27 cellular contexts compared by ENCODE assay signal in the genomic region with DNA sequence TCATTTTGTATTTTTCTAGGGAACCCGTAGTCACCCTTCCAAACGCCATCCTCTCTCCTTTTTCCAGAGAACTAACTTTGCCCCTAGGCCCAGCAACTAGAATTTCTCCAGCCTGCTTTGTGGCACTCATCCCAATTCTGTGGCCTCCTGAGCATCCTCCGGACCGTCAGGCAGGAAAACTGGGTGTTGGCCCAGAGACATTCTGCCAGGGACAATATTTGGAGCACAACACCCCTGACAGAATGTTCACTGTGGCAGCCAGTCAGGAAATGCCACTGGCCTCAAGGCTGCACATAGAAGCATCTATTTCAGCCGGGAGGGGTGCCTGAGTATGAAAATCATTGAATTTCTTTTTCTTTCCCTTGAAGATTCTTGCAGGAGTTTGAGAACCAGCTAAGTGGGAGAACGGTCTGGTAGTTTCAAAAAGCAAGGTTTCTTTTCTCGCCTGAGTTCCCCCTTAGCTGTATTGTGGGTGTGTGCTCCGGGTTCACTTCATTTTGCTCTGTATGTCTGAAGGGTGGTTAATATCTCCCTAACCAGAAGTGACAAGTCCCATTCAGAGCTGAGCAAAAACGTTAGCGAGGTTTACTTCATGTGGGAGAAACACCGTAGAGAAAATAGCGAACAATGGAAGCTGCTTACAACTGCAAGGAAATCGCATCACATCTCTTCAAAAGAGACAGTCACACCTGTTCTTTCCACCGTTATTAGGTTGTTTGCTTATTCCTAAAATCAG.
A peak's percentile ranks its signal among the peaks of the same experiment; 100 is the strongest.
DNase-seq lines count a peak whose midpoint lies in the region; ATAC-seq and TF ChIP-seq lines count a peak whose summit lies in the region.
"Had no signal": no experiment of that assay in that cellular context is flagged by ENCODE, and none has a peak within 500 bp of the region (broad histone marks: within the 10 kb centered on the region; RNA-seq: fewer than 3 reads in every experiment).

No MANE protein-coding gene starts in this region.

- in situ Hi-C loops in GM23248 (cut with MboI): no loop called here

- no peaks in the 10 kb centered on the region for H3K9me2 ChIP-seq in GM23248 (ENCODE audit: insufficient read depth)

- H3K9ac ChIP-seq in GM23248 (no peak overlapping the region), adipocyte (ENCODE audit: low read length) (no peak overlapping the region)

- CTCF ChIA-PET in CD8-positive, alpha-beta memory T cell (lab: Charles Lee): no interaction called here

- H3K4me2 ChIP-seq in GM23248 (ENCODE audit: unreplicated experiment): peak overlapping the region; percentile 45

- H3K4me1 Mint-ChIP-seq in CD8-positive, alpha-beta memory T cell: no peaks in the 10 kb centered on the region

- no peak overlapping the region for H3K4me3 ChIP-seq in GM23248
- no peak overlapping the region for H3K4me3 ChIP-seq in adipocyte (ENCODE audit: low read length)
- H3K4me3 ChIP-seq in thoracic aorta: no peak overlapping the region
- no peak overlapping the region for H3K4me3 ChIP-seq in CD8-positive, alpha-beta memory T cell (ENCODE audit: low read length)
- H3K4me3 ChIP-seq: body of pancreas, pancreas, sigmoid colon, SK-N-MC, suprapubic skin had no signal

- H3K4me1 ChIP-seq in GM23248 (ENCODE audit: insufficient read depth) (peaks cover 60% of the 10 kb centered on the region), adipocyte (ENCODE audit: control insufficient read depth, insufficient read depth, low read length) (peaks cover 38% of the 10 kb centered on the region), thoracic aorta (ENCODE audit: control insufficient read depth in 1 of 2, low read depth in 2 of 2) (peaks cover 17 to 34% of the 10 kb centered on the region in 2 donors)
- H3K4me1 ChIP-seq in CD8-positive, alpha-beta memory T cell (ENCODE audit: insufficient read depth, low read length): no peaks in the 10 kb centered on the region

- H3K9me3 ChIP-seq in GM23248 (ENCODE audit: low read depth): no peaks in the 10 kb centered on the region
- no peaks in the 10 kb centered on the region for H3K9me3 ChIP-seq in adipocyte (ENCODE audit: control insufficient read depth, low read length)
- H3K9me3 ChIP-seq in thoracic aorta: no peaks in the 10 kb centered on the region
- H3K9me3 ChIP-seq in CD8-positive, alpha-beta memory T cell (ENCODE audit: low read length): no peaks in the 10 kb centered on the region
- H3K9me3 ChIP-seq: body of pancreas, pancreas, sigmoid colon, suprapubic skin had no signal

- H3K36me3 Mint-ChIP-seq in CD8-positive, alpha-beta memory T cell: no peaks in the 10 kb centered on the region
- H3K36me3 Mint-ChIP-seq: activated naive CD8-positive, alpha-beta T cell; natural killer cell treated with Interleukin-12 subunit alpha and Interleukin-12 subunit beta and Interleukin-15 and Interleukin-18, amount 100 ng/mL, for 72 hours had no signal

- no peaks in the 10 kb centered on the region for H3K9me3 Mint-ChIP-seq in CD8-positive, alpha-beta memory T cell
- H3K9me3 Mint-ChIP-seq: activated B cell treated with CpG ODN at 0.5 μM for 24 hours; activated T-helper 2 cell treated with anti-CD3 and anti-CD28 coated beads, Interferon-gamma antibody, Interleukin-2, Interleukin-4, amounts not matched to agents 10 μg/mL and 5 μg/mL and 100 μg/mL, durations not matched to agents 14 hours and 24 hours and 36 hours; H9; natural killer cell treated with Interleukin-12 subunit alpha and Interleukin-12 subunit beta and Interleukin-15 and Interleukin-18, amount 100 ng/mL, for 72 hours had no signal

- H3K27ac ChIP-seq in GM23248 (peak overlapping the region; percentile 10; the same call in 1 of the 2 replicates), thoracic aorta (peak overlapping the region; percentile 29 to 44)
- H3K27ac ChIP-seq in CD8-positive, alpha-beta memory T cell (ENCODE audit: low read depth, low read length): no peak overlapping the region
- H3K27ac ChIP-seq: body of pancreas, pancreas, sigmoid colon, SK-N-MC, suprapubic skin had no signal

- H4K20me1 ChIP-seq in GM23248 (ENCODE audit: insufficient read depth): no peaks in the 10 kb centered on the region

- H3K79me2 ChIP-seq in GM23248 (ENCODE audit: insufficient read depth): no peaks in the 10 kb centered on the region

- no peak overlapping the region for H2AFZ ChIP-seq in GM23248

- DNase-seq in GM23248 (peak; percentile 29), adipocyte (ENCODE audit: low read depth) (peak; percentile 46), left kidney (ENCODE audit: low read depth, low spot score) (peak; percentile 45), thoracic aorta (ENCODE audit: low spot score) (no peak), glomerular visceral epithelial cell (ENCODE audit: extremely low spot score) (no peak), NCI-H1930 (lab: John Stamatoyannopoulos, UW) (no peak)
- no peak for DNase-seq in CD8-positive, alpha-beta memory T cell
- DNase-seq: activated B cell treated with CpG ODN at 0.5 μM for 24 hours; activated CD4-positive, alpha-beta T cell treated with anti-CD3 and anti-CD28 coated beads, Interleukin-2, amount 50 U/mL, for 4 hours; activated CD8-positive, alpha-beta memory T cell treated with anti-CD3 and anti-CD28 coated beads, Interleukin-2, amount 50 U/mL, for 4 hours; body of pancreas; GF-D8; glutamatergic neuron; H9; Karpas-422; NCI-H1048; NCI-H2029; NK-92 treated with Interleukin-12 subunit alpha and Interleukin-12 subunit beta, amount 100 ng/mL, for 24 hours; pancreas; sigmoid colon; stimulated activated CD4-positive, alpha-beta T cell treated with anti-CD3 and anti-CD28 coated beads, Interleukin-1b, Interleukin-23, amount 100 ng/mL, for 48 hours; T-helper 9 cell had no signal

- H3K27me3 ChIP-seq in GM23248 (replicated peaks; ENCODE audit: insufficient read depth) (no peaks in the 10 kb centered on the region), adipocyte (replicated peaks; ENCODE audit: control insufficient read depth, insufficient read depth, low read length) (no peaks in the 10 kb centered on the region), thoracic aorta (replicated peaks; ENCODE audit: insufficient read depth) (no peaks in the 10 kb centered on the region)
- peaks cover 9% of the 10 kb centered on the region for H3K27me3 ChIP-seq in CD8-positive, alpha-beta memory T cell (ENCODE audit: insufficient read depth, low read length, poor library complexity, severe bottlenecking)
- H3K27me3 ChIP-seq: body of pancreas, pancreas, sigmoid colon, suprapubic skin had no signal

- no peak for TF ChIP-seq CTCF in thoracic aorta (IDR thresholded peaks at IDR 0.05)

- POLR2A ChIA-PET in CD8-positive, alpha-beta memory T cell (lab: Charles Lee): no interaction called here

- H3K27me3 Mint-ChIP-seq in CD8-positive, alpha-beta memory T cell: peaks cover 26 to 65% of the 10 kb centered on the region in 2 donors

- H3K27ac Mint-ChIP-seq in CD8-positive, alpha-beta memory T cell: no peak overlapping the region
- H3K27ac Mint-ChIP-seq: activated B cell treated with CpG ODN at 0.5 μM for 24 hours; activated naive CD8-positive, alpha-beta T cell; activated T-helper 2 cell treated with anti-CD3 and anti-CD28 coated beads, Interferon-gamma antibody, Interleukin-2, Interleukin-4, amounts not matched to agents 10 μg/mL and 5 μg/mL and 100 μg/mL, durations not matched to agents 14 hours and 24 hours and 36 hours had no signal

- peaks cover 56% of the 10 kb centered on the region for H3F3A ChIP-seq in GM23248 (ENCODE audit: insufficient read depth)

- no peak overlapping the region for H3K4me3 Mint-ChIP-seq in CD8-positive, alpha-beta memory T cell
- H3K4me3 Mint-ChIP-seq: activated B cell treated with CpG ODN at 0.5 μM for 24 hours; activated naive CD8-positive, alpha-beta T cell; natural killer cell treated with Interleukin-12 subunit alpha and Interleukin-12 subunit beta and Interleukin-15 and Interleukin-18, amount 100 ng/mL, for 72 hours had no signal

- no peaks in the 10 kb centered on the region for H3K36me3 ChIP-seq in GM23248 (ENCODE audit: low read depth)
- H3K36me3 ChIP-seq in adipocyte (ENCODE audit: control insufficient read depth, insufficient read depth, low read length, severe bottlenecking): no peaks in the 10 kb centered on the region
- no peaks in the 10 kb centered on the region for H3K36me3 ChIP-seq in thoracic aorta
- H3K36me3 ChIP-seq in CD8-positive, alpha-beta memory T cell (ENCODE audit: insufficient read depth, low read length): no peaks in the 10 kb centered on the region
- H3K36me3 ChIP-seq: pancreas, sigmoid colon, suprapubic skin had no signal

- 57 to 61% methylated on average over 14 of the region's 14 CpGs for WGBS in GM23248 (ENCODE audit: low coverage in 1 of 2, low lambda C conversion rate in 2 of 2, missing lambda C conversion rate in 2 of 2), 2 experiments

- no peak for ATAC-seq in thoracic aorta (ENCODE audit: insufficient number of reproducible peaks, low FRiP score, low read depth)
- ATAC-seq: body of pancreas had no signal

Comparison
In these comparisons a context has a peak if more than half of its experiments do, and no peak if none do; other contexts are left out.
1. DNase-seq: peak in GM23248 (single experiment), adipocyte (single experiment) and left kidney (single experiment); none in thoracic aorta (single experiment), glomerular visceral epithelial cell (single experiment), NCI-H1930 (0 of 2) and CD8-positive, alpha-beta memory T cell (0 of 5).